19 cellular contexts compared by ENCODE assay signal in genomic region chr3:29926391-29926790, GRCh38.
"Had no signal": no experiment of that assay in that cellular context is flagged by ENCODE, and none has a peak within 500 bp of the region (broad histone marks: within the 10 kb centered on the region; RNA-seq: fewer than 3 reads in every experiment).

No MANE protein-coding gene starts in this region.

- H3K9ac ChIP-seq: parathyroid adenoma had no signal

- H3K4me3 ChIP-seq: esophagus muscularis mucosa, hepatocyte, psoas muscle, sigmoid colon, skin epidermis, thyroid gland, upper lobe of left lung, uterus had no signal

- H3K4me2 ChIP-seq: hepatocyte had no signal

- ATAC-seq: effector memory CD8-positive, alpha-beta T cell; left colon; left ventricle myocardium superior; natural killer cell; psoas muscle had no signal

- H3K27ac ChIP-seq: epithelial cell of prostate, esophagus muscularis mucosa, hepatocyte, parathyroid adenoma, psoas muscle, sigmoid colon, skin epidermis, thyroid gland, upper lobe of left lung, uterus had no signal

- H3K4me1 ChIP-seq: parathyroid adenoma, psoas muscle, sigmoid colon, thyroid gland, uterus had no signal

- H3K79me2 ChIP-seq: hepatocyte, parathyroid adenoma had no signal

- H2AFZ ChIP-seq: hepatocyte, parathyroid adenoma had no signal

- H3K27me3 ChIP-seq: esophagus muscularis mucosa, hepatocyte, sigmoid colon, thyroid gland, upper lobe of left lung, uterus had no signal

- H3K9me3 ChIP-seq: esophagus muscularis mucosa, psoas muscle, sigmoid colon, thyroid gland, upper lobe of left lung, uterus had no signal

- H3K36me3 ChIP-seq: esophagus muscularis mucosa, sigmoid colon, thyroid gland, upper lobe of left lung, uterus had no signal

- DNase-seq: effector memory CD8-positive, alpha-beta T cell; head of caudate nucleus; left colon; left ventricle myocardium superior; natural killer cell; occipital lobe; psoas muscle; retina; sigmoid colon; stimulated activated CD4-positive, alpha-beta T cell treated with anti-CD3 and anti-CD28 coated beads, Interleukin-12 subunit alpha, Interleukin-12 subunit beta, amount 100 ng/mL, for 4 hours; stimulated activated naive CD4-positive, alpha-beta T cell; thyroid gland; upper lobe of left lung; uterus had no signal
